18 cellular contexts compared by ENCODE assay signal in genomic region chr10:86863443-86863842, GRCh38.
DNase-seq lines count a peak whose midpoint lies in the region; TF ChIP-seq lines count a peak whose summit lies in the region.
"Had no signal": no experiment of that assay in that cellular context is flagged by ENCODE, and none has a peak within 500 bp of the region (broad histone marks: within the 10 kb centered on the region; RNA-seq: fewer than 3 reads in every experiment).

No MANE protein-coding gene starts in this region.

- WGBS in prostate gland: 86% methylated on average over 3 of the region's 3 CpGs

- H3K27ac ChIP-seq in A673 (ENCODE audit: low read depth, low read length, poor library complexity, severe bottlenecking) (peak overlapping the region; percentile 51), SK-N-MC (peak overlapping the region; percentile 50; the same call in 1 of the 2 replicates), cardiac muscle cell (peak overlapping the region; percentile 93), prostate gland (no peak overlapping the region)
- H3K27ac ChIP-seq: A549, C4-2B, foreskin keratinocyte, tibial nerve, WERI-Rb-1 had no signal

- H3K4me1 ChIP-seq in A673 (ENCODE audit: insufficient read depth, low read length, poor library complexity, severe bottlenecking) (peaks cover 58% of the 10 kb centered on the region), cardiac muscle cell (ENCODE audit: low read depth) (peaks cover 56% of the 10 kb centered on the region), prostate gland (replicated peaks) (no peaks in the 10 kb centered on the region)

- DNase-seq in A673 (ENCODE audit: low spot score) (no peak), SK-N-MC (ENCODE audit: low read depth, low spot score) (no peak), cardiac muscle cell (ENCODE audit: low read depth in 1 of 2, low spot score in 1 of 2) (peak in 1 of 2 donors; percentile 46), NOMO-1 treated with DMSO at 0.1 percent for 48 hours (lab: John Stamatoyannopoulos, UW; ENCODE audit: unreplicated experiment) (no peak), prostate gland (ENCODE audit: low spot score) (no peak), posterior cingulate gyrus (no peak)
- no peak for DNase-seq in activated CD4-positive, alpha-beta T cell treated with anti-CD3 and anti-CD28 coated beads, Interleukin-2, amount 50 U/mL, for 48 hours
- DNase-seq: foreskin keratinocyte, Karpas-422, NCI-H1105 treated with DMSO at 0.1 percent for 48 hours, T-cell, WERI-Rb-1 had no signal

- intact Hi-C loops in A673 (cut with micrococcal nuclease; ENCODE audit: unreplicated experiment) (no loop called here), prostate gland (cut with DNase I) (no loop called here), posterior cingulate gyrus (cut with DNase I) (no loop called here)

- H3K4me1 Mint-ChIP-seq in nephron: peaks cover 45% of the 10 kb centered on the region
- H3K4me1 Mint-ChIP-seq: T-cell had no signal

- H3K27me3 ChIP-seq in A673 (replicated peaks; ENCODE audit: insufficient read depth, low read depth, low read length, poor library complexity) (no peaks in the 10 kb centered on the region), cardiac muscle cell (no peaks in the 10 kb centered on the region), prostate gland (replicated peaks; ENCODE audit: insufficient read depth) (no peaks in the 10 kb centered on the region)
- H3K27me3 ChIP-seq: foreskin keratinocyte, tibial nerve had no signal

- H3K27me3 Mint-ChIP-seq in nephron (ENCODE audit: low read depth): no peaks in the 10 kb centered on the region
- H3K27me3 Mint-ChIP-seq: central memory CD8-positive, alpha-beta T cell; T-cell had no signal

- no peak overlapping the region for H3K4me3 Mint-ChIP-seq in nephron
- H3K4me3 Mint-ChIP-seq: central memory CD8-positive, alpha-beta T cell; T-cell had no signal

- CTCF ChIA-PET in A673 (lab: Charles Lee): no interaction called here

- no peak for TF ChIP-seq POLR2A in prostate gland (IDR thresholded peaks at IDR 0.05)

- no TSS peak for BruUV-seq in A673 (replicated peaks; lab: Mats Ljungman, UMichigan)

- H3K36me3 ChIP-seq in A673 (ENCODE audit: insufficient read depth, low read length, poor library complexity, severe bottlenecking) (peaks cover 5% of the 10 kb centered on the region), SK-N-MC (ENCODE audit: insufficient read depth, low read length) (no peaks in the 10 kb centered on the region), cardiac muscle cell (no peaks in the 10 kb centered on the region), prostate gland (no peaks in the 10 kb centered on the region)
- H3K36me3 ChIP-seq: tibial nerve had no signal

- H3K9ac ChIP-seq in SK-N-MC (ENCODE audit: insufficient read length): no peak overlapping the region

- POLR2A ChIA-PET in A673 (lab: Charles Lee; ENCODE audit: low non-redundant PET): no interaction called here

- H3K36me3 Mint-ChIP-seq in nephron (ENCODE audit: low read depth): peaks cover 18% of the 10 kb centered on the region

- no peaks in the 10 kb centered on the region for H3K9me3 Mint-ChIP-seq in nephron
- H3K9me3 Mint-ChIP-seq: activated T-helper 2 cell treated with anti-CD3 and anti-CD28 coated beads, Interferon-gamma antibody, Interleukin-2, Interleukin-4, amounts not matched to agents 10 μg/mL and 5 μg/mL and 100 μg/mL, durations not matched to agents 14 hours and 24 hours and 36 hours; central memory CD8-positive, alpha-beta T cell; T-cell had no signal

- peak overlapping the region in 2 of 3 experiments; percentile 26 to 40 for H3K27ac Mint-ChIP-seq in nephron
- H3K27ac Mint-ChIP-seq: activated T-helper 2 cell treated with anti-CD3 and anti-CD28 coated beads, Interferon-gamma antibody, Interleukin-2, Interleukin-4, amounts not matched to agents 10 μg/mL and 5 μg/mL and 100 μg/mL, durations not matched to agents 14 hours and 24 hours and 36 hours; T-cell had no signal

- TF ChIP-seq CTCF in A673 (conservative IDR thresholded peaks at IDR 0.05; ENCODE audit: low read depth, low read length): no peak
- TF ChIP-seq CTCF in cardiac muscle cell (IDR thresholded peaks at IDR 0.05; ENCODE audit: low read depth, low read length): no peak
- no peak for TF ChIP-seq CTCF in nephron (IDR thresholded peaks at IDR 0.05; ENCODE audit: unreplicated experiment in 3 of 3)
- no peak for TF ChIP-seq CTCF in prostate gland (IDR thresholded peaks at IDR 0.05)

- H3K9me3 ChIP-seq in A673 (ENCODE audit: low read depth, low read length, poor library complexity, severe bottlenecking) (no peaks in the 10 kb centered on the region), SK-N-MC (ENCODE audit: low read depth, low read length) (no peaks in the 10 kb centered on the region), cardiac muscle cell (ENCODE audit: low read depth) (no peaks in the 10 kb centered on the region), prostate gland (no peaks in the 10 kb centered on the region)
- H3K9me3 ChIP-seq: A549, tibial nerve had no signal

- no peak overlapping the region for H3K4me3 ChIP-seq in A673 (ENCODE audit: low read depth, low read length, poor library complexity, severe bottlenecking)
- no peak overlapping the region for H3K4me3 ChIP-seq in SK-N-MC
- H3K4me3 ChIP-seq in cardiac muscle cell: no peak overlapping the region
- no peak overlapping the region for H3K4me3 ChIP-seq in prostate gland
- H3K4me3 ChIP-seq: A549, tibial nerve had no signal

Comparison
In these comparisons a context has a peak if more than half of its experiments do, and no peak if none do; other contexts are left out.
1. H3K27ac ChIP-seq: peak in A673 (single experiment), SK-N-MC (single experiment) and cardiac muscle cell (single experiment); none in prostate gland (0 of 2).